2 cellular contexts compared by ENCODE assay signal in the genomic region with DNA sequence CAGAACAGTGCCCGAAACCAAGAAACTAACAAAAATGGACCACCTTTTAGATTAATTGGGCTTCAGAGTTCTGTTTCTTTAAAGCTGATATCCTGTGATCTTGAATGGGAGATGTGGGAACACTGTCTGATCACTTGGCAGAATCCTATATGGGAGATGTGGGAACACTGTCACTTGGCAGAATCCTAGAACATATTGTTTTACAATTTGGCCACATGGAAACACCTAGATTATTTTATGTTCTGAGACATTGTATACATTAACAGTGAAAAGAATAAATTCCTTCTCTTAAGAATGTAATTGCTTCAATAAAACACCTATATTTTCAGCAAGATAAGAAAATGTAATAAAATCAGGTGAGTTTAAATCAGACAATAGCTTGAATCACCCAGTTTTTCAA.
TF ChIP-seq lines count a peak whose summit lies in the region.

No MANE protein-coding gene starts in this region.

TF ChIP-seq in HepG2, 621 proteins besides CTCF, POLR2A, EP300 and RAD21:
- TF ChIP-seq U2AF1 (optimal IDR thresholded peaks at IDR 0.05; ENCODE audit: low read depth, low read length) (no peak), REPIN1 (CRISPR knock-in tag; IDR thresholded peaks at IDR 0.05; ENCODE audit: borderline replicate concordance, low read depth) (no peak), TMF1 (CRISPR knock-in tag; IDR thresholded peaks at IDR 0.05; ENCODE audit: low read depth) (no peak), SUZ12 (IDR thresholded peaks at IDR 0.05; ENCODE audit: low read depth, low read length) (no peak)

TF ChIP-seq in H1, 55 proteins besides CTCF, POLR2A, EP300 and RAD21:
- no peak for TF ChIP-seq SP1 (IDR thresholded peaks at IDR 0.05; ENCODE audit: low read depth, low read length)
- no peak for TF ChIP-seq HDAC2 (IDR thresholded peaks at IDR 0.05; ENCODE audit: borderline replicate concordance in 1 of 2, low read depth in 2 of 2, low read length in 2 of 2)
- no peak for TF ChIP-seq MAFK (IDR thresholded peaks at IDR 0.05; ENCODE audit: low read depth, low read length)
- TF ChIP-seq SIN3A (conservative IDR thresholded peaks at IDR 0.05 in 1 of 2, IDR thresholded peaks at IDR 0.05 in 1 of 2; ENCODE audit: low read depth in 1 of 2, low read length in 2 of 2) = no peak
- no peak for TF ChIP-seq RXRA (IDR thresholded peaks at IDR 0.05; ENCODE audit: insufficient read depth, low read depth, low read length)
- no peak for TF ChIP-seq KDM1A (IDR thresholded peaks at IDR 0.05; ENCODE audit: borderline replicate concordance, low read length)
- TF ChIP-seq JUN (IDR thresholded peaks at IDR 0.05; ENCODE audit: low read depth, low read length) = no peak
- TF ChIP-seq, protein P1, sequence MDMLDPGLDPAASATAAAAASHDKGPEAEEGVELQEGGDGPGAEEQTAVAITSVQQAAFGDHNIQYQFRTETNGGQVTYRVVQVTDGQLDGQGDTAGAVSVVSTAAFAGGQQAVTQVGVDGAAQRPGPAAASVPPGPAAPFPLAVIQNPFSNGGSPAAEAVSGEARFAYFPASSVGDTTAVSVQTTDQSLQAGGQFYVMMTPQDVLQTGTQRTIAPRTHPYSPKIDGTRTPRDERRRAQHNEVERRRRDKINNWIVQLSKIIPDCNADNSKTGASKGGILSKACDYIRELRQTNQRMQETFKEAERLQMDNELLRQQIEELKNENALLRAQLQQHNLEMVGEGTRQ (IDR thresholded peaks at IDR 0.05; ENCODE audit: low read length) = no peak
- TF ChIP-seq SP2 (IDR thresholded peaks at IDR 0.05; ENCODE audit: low read length) = no peak
- TF ChIP-seq BACH1 (IDR thresholded peaks at IDR 0.05; ENCODE audit: low read length) = no peak
- TF ChIP-seq TAF1 (IDR thresholded peaks at IDR 0.05; ENCODE audit: low read depth, low read length) = no peak
- TF ChIP-seq CHD2 (IDR thresholded peaks at IDR 0.05; ENCODE audit: low read length) = no peak
- no peak for TF ChIP-seq CREB1 (IDR thresholded peaks at IDR 0.05)
- no peak for TF ChIP-seq YY1 (IDR thresholded peaks at IDR 0.05; ENCODE audit: low read depth, low read length)
- TF ChIP-seq SIX5 (IDR thresholded peaks at IDR 0.05; ENCODE audit: low read depth, low read length) = no peak
- TF ChIP-seq POLR2AphosphoS5 (IDR thresholded peaks at IDR 0.05; ENCODE audit: low read depth, low read length) = no peak
- no peak for TF ChIP-seq NRF1 (IDR thresholded peaks at IDR 0.05; ENCODE audit: low read depth, low read length)
- TF ChIP-seq CHD1 (IDR thresholded peaks at IDR 0.05; ENCODE audit: low read depth, low read length) = no peak
- no peak for TF ChIP-seq SIRT6 (IDR thresholded peaks at IDR 0.05; ENCODE audit: low read length)
- TF ChIP-seq FOSL1 (IDR thresholded peaks at IDR 0.05; ENCODE audit: insufficient read depth, low read depth, low read length) = no peak
TF ChIP-seq in H1: peak in this region for 0.
